9 cellular contexts compared by ENCODE assay signal in the genomic region with DNA sequence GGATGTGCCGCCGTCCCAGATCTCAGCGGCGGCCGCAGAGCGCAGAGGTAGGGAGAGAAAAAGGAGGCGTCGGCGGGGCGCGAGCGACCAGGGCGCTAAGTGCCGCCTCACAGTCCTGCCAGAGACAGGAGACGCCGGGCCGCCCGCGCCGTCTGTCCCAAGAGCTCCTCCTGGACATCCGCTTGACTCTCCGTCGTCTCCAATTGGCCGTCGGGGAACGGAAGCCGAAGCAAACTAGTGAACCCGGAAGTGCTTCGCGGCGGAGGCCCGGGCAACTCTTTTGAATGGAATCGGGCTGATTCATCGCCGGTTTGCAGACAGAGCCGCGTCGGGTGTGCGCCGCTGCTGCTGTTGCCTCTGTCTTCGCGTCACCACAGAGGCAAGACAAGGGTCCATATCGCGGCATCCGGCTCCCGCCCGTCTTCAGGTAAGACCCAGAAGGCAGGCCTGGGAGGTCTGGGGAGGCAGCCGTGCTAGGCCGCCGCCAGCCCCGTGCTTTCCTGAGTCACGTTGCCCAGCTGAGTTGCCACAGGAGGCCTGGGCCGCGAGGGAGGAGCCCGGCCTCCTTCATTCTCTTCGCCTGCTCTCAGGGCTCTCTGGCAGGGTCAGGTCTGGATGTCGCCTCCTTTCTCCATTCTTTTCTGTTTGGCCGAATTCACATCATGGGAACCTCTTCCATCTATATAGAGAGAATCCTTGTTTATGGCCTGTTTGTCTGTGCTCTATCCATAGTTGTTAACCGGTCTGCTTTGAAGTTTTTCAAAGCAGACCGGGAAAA. TPM values are rescaled to one million over a fixed set of nuclear protein-coding genes. Genes with fewer than 3 reads are reported as not detected.
DNase-seq lines count a peak whose midpoint lies in the region; ATAC-seq, FAIRE-seq and TF ChIP-seq lines count a peak whose summit lies in the region.
"Had no signal": no experiment of that assay in that cellular context is flagged by ENCODE, and none has a peak within 500 bp of the region (broad histone marks: within the 10 kb centered on the region; RNA-seq: fewer than 3 reads in every experiment).

TSS of gene PSMD14 (plus strand) at position 248 of the 778 bp plus-strand sequence. CDS start 10,401 bp downstream, outside the sequence.

- peaks cover 2% of the 10 kb centered on the region for H4K20me1 ChIP-seq in keratinocyte (ENCODE audit: control insufficient read depth, extremely low read depth, insufficient read depth, low read length)

- peak within 1 kb of the TSS; percentile 92 for H2AFZ ChIP-seq in keratinocyte (ENCODE audit: control insufficient read depth, low read length)

- dilution Hi-C loops in keratinocyte (cut with MboI; ENCODE audit: extremely low pct_ligation_motif_present, low sequenced_read_pairs): no loop called here

- FAIRE-seq in keratinocyte (lab: Jason Lieb, UNC): no peak
- FAIRE-seq: colon had no signal

- H3K4me3 ChIP-seq in AG09309 (ENCODE audit: control insufficient read depth, low read depth, low read length) (peak within 1 kb of the TSS; percentile 91), keratinocyte (ENCODE audit: control insufficient read depth in 2 of 3, extremely low read depth in 1 of 3, insufficient read depth in 2 of 3, low read depth in 1 of 3, low read length in 3 of 3) (peak within 1 kb of the TSS; percentile 77 to 86 (median 83))

- H3K9ac ChIP-seq in keratinocyte (ENCODE audit: control insufficient read depth, extremely low read depth, insufficient read depth, low read length): peak within 1 kb of the TSS; percentile 92

- peak within 1 kb of the TSS; percentile 92 for H3K4me2 ChIP-seq in keratinocyte (ENCODE audit: control insufficient read depth, extremely low read depth, insufficient read depth, low read depth, low read length)

- ATAC-seq in GM19025 (IDR thresholded peaks at IDR 0.05; ENCODE audit: low read depth, unreplicated experiment) (peak; percentile 96), HG03342 (IDR thresholded peaks at IDR 0.05; ENCODE audit: unreplicated experiment) (peak; percentile 97)
- ATAC-seq in activated CD4-positive, CD25-positive, alpha-beta regulatory T cell treated with anti-CD3 and anti-CD28 coated beads, Interleukin-2, amount 50 U/mL, for 24 hours: peak; percentile 88 to 90

- peak within 1 kb of the TSS; percentile 88 for H3K27ac ChIP-seq in keratinocyte (ENCODE audit: control insufficient read depth, insufficient read depth, low read length)

- DNase-seq in AG09309 (ENCODE audit: low read depth) (peak; percentile 69), NCI-H446 (lab: John Stamatoyannopoulos, UW) (peak; percentile 85 to 95), cerebellar cortex (ENCODE audit: low spot score) (peak; percentile 92), keratinocyte (ENCODE audit: low read depth, low spot score) (peak; percentile 56)
- peak; percentile 71 to 73 for DNase-seq in stimulated activated CD4-positive, alpha-beta T cell treated with anti-CD3 and anti-CD28 coated beads, Interleukin-15, amount 100 ng/mL, for 1 hour (ENCODE audit: low read depth in 1 of 2, low spot score in 1 of 2)

- no peaks in the 10 kb centered on the region for H3K27me3 ChIP-seq in keratinocyte (ENCODE audit: control insufficient read depth, extremely low read depth, insufficient read depth, low read length)

- H3K9me1 ChIP-seq in keratinocyte (ENCODE audit: control insufficient read depth, extremely low read depth, insufficient read depth, low read length): no peaks in the 10 kb centered on the region

- H3K4me1 ChIP-seq in keratinocyte (ENCODE audit: control insufficient read depth, extremely low read depth, insufficient read depth, low read length): peaks cover 7% of the 10 kb centered on the region

- TF ChIP-seq CTCF in AG09309 (IDR thresholded peaks at IDR 0.05; ENCODE audit: control insufficient read depth, insufficient read depth, low read depth, low read length, missing control alignments): no peak
- TF ChIP-seq CTCF in keratinocyte (optimal IDR thresholded peaks at IDR 0.05 in 1 of 3, IDR thresholded peaks at IDR 0.05 in 1 of 3, conservative IDR thresholded peaks at IDR 0.05 in 1 of 3; ENCODE audit: extremely low read depth in 1 of 3, insufficient read depth in 2 of 3, low read length in 3 of 3): no peak

- H3K9me3 ChIP-seq in keratinocyte (ENCODE audit: control insufficient read depth, low read depth, low read length): no peaks in the 10 kb centered on the region

- H3K36me3 ChIP-seq in keratinocyte (ENCODE audit: control insufficient read depth in 2 of 2, extremely low read depth in 1 of 2, insufficient read depth in 2 of 2, low read length in 2 of 2): peaks cover 0 to 2% of the 10 kb centered on the region in 2 experiments

- H3K79me2 ChIP-seq in keratinocyte (ENCODE audit: control insufficient read depth, insufficient read depth, low read length): peaks cover 50% of the 10 kb centered on the region

RNA-seq across cellular contexts. Expression of gene PSMD14, which starts in this region (rescaled TPM):
- polyA plus RNA-seq in keratinocyte: 85.7 to 136 TPM (median 88.4 TPM) in 3 replicates
- polyA plus RNA-seq in keratinocyte (2011; ENCODE audit: low read depth): 219 TPM
- polyA plus RNA-seq in keratinocyte (2011; cell fraction: cytosol; rRNA removed): 73.3 and 128 TPM in 2 replicates
- 66.6 and 102 TPM in 2 replicates for polyA plus RNA-seq in keratinocyte (2011; cell fraction: nucleus; rRNA removed)
- 82.3 and 88.4 TPM in 2 replicates for polyA plus RNA-seq in keratinocyte (2012; ENCODE audit: low replicate concordance)
- polyA minus RNA-seq in keratinocyte: 13.0 to 73.7 TPM (median 34.4 TPM) in 3 replicates
- 63.7 TPM for polyA minus RNA-seq in keratinocyte (2011; cell fraction: cytosol; rRNA and poly(A)+ RNA removed)
- polyA minus RNA-seq in keratinocyte (2011; cell fraction: nucleus; rRNA and poly(A)+ RNA removed): 37.2 and 58.5 TPM in 2 replicates

Comparison
In these comparisons a context has a peak if more than half of its experiments do, and no peak if none do; other contexts are left out.
1. Peak in every context shown above with its lines: DNase-seq, ATAC-seq, H3K4me3 ChIP-seq and H3K27ac ChIP-seq.